Comparison of ENCODE assay signal across 20 cellular contexts in the genomic region with DNA sequence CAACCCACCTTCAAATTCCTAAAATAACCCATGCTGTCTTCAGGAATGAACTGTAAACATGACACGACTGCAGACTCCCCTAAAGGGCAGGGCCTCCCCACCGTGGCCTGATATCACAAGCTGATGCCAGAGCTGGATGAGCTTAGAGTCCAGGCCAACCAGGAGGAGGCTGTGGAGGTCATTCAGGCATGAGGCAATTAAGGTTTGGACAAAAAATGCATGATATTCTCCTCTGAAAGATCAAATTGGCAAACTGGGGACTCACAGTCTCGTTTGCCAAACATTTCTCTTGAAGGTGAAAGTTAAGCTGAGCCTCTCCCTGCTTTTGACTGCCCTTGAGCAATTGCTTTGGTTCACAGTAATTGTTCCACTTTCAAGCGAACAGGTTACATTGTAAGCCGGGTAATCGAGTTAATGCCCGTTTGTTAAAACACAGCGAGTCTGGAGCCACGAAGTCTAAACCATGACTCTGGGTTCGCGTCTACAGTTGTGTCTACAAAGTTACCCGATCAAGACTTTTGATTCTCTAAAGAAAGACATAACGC.
DNase-seq lines count a peak whose midpoint lies in the region; ATAC-seq, FAIRE-seq and TF ChIP-seq lines count a peak whose summit lies in the region.
"Had no signal": no experiment of that assay in that cellular context is flagged by ENCODE, and none has a peak within 500 bp of the region (broad histone marks: within the 10 kb centered on the region; RNA-seq: fewer than 3 reads in every experiment).

No MANE protein-coding gene starts in this region.

- no peak overlapping the region for H3K18ac ChIP-seq in trophoblast cell (ENCODE audit: low read length)

- no peak overlapping the region for H3K14ac ChIP-seq in trophoblast cell (ENCODE audit: low read length)

- H2BK120ac ChIP-seq in trophoblast cell (ENCODE audit: insufficient read depth, low read length, poor library complexity) = no peak overlapping the region

- intact Hi-C loops in upper lobe of right lung (cut with DNase I) = no loop called here

- no peak overlapping the region for H2BK5ac ChIP-seq in trophoblast cell (ENCODE audit: low read depth, low read length, poor library complexity)

- no peak for FAIRE-seq in GM12891 (lab: Jason Lieb, UNC)
- FAIRE-seq: A549, G401.6, GM12892, GM18507 had no signal

- H3K79me2 ChIP-seq in trophoblast cell (ENCODE audit: control insufficient read depth, insufficient read depth, low read length, poor library complexity) = no peaks in the 10 kb centered on the region

- peak overlapping the region; percentile 22 for H3K9ac ChIP-seq in trophoblast cell (ENCODE audit: low read length)
- H3K9ac ChIP-seq: BLaER1 had no signal

- WGBS in trophoblast cell (ENCODE audit: extremely low coverage, insufficient coverage, insufficient read length) = no CpG with 5 or more reads among the region's 13 CpGs

- peak; percentile 1 for DNase-seq in AG20443 (ENCODE audit: low spot score)
- peak; percentile 74 for DNase-seq in left lobe of liver (ENCODE audit: low spot score)
- DNase-seq in trophoblast cell = no peak
- no peak for DNase-seq in upper lobe of right lung
- no peak for DNase-seq in GM12891 (ENCODE audit: insufficient read length, low spot score)
- no peak for DNase-seq in 8988T
- no peak for DNase-seq in DMS 273 treated with DMSO at 0.1 percent for 48 hours (lab: John Stamatoyannopoulos, UW)
- DNase-seq: BE2C; C1 segment of cervical spinal cord; CD4-positive, alpha-beta memory T cell; CD4-positive, CD25-positive, alpha-beta regulatory T cell; CD8-positive, alpha-beta memory T cell; COR-L47; DMS79 treated with DMSO at 0.1 percent for 48 hours; GF-D8 had no signal

- no peak overlapping the region for H4K8ac ChIP-seq in trophoblast cell (ENCODE audit: low read depth, low read length)

- no peak overlapping the region for H3K23ac ChIP-seq in trophoblast cell (ENCODE audit: low read length)

- no peaks in the 10 kb centered on the region for H3K4me1 ChIP-seq in trophoblast cell (ENCODE audit: control insufficient read depth in 1 of 2, insufficient read depth in 2 of 2, low read length in 2 of 2)
- no peaks in the 10 kb centered on the region for H3K4me1 ChIP-seq in upper lobe of right lung
- H3K4me1 ChIP-seq: A549, BE2C had no signal

- H3K4me3 ChIP-seq in trophoblast cell (ENCODE audit: low read depth, low read length) (no peak overlapping the region), upper lobe of right lung (no peak overlapping the region)
- H3K4me3 ChIP-seq: A549, BLaER1 had no signal

- H3K9me3 ChIP-seq in trophoblast cell (ENCODE audit: insufficient read depth, low read depth, low read length) (peaks cover 8% of the 10 kb centered on the region), upper lobe of right lung (no peaks in the 10 kb centered on the region)
- H3K9me3 ChIP-seq: A549, BE2C, BLaER1 had no signal

- H2BK12ac ChIP-seq in trophoblast cell (ENCODE audit: low read length) = no peak overlapping the region

- H4K12ac ChIP-seq in trophoblast cell (ENCODE audit: low read depth, low read length) = no peak overlapping the region

- no peak overlapping the region for H3K4me2 ChIP-seq in trophoblast cell (ENCODE audit: low read length)
- H3K4me2 ChIP-seq: A549, BLaER1 had no signal

- H3K27ac ChIP-seq in trophoblast cell (ENCODE audit: low read depth, low read length) = no peak overlapping the region
- no peak overlapping the region for H3K27ac ChIP-seq in upper lobe of right lung
- H3K27ac ChIP-seq: A549, BLaER1 had no signal

- no peak overlapping the region for H2AFZ ChIP-seq in trophoblast cell (ENCODE audit: insufficient read depth, low read length, poor library complexity)

- no peak overlapping the region for H3K4ac ChIP-seq in trophoblast cell (ENCODE audit: low read depth, low read length)

- no peak for TF ChIP-seq CTCF in upper lobe of right lung (IDR thresholded peaks at IDR 0.05)

- ATAC-seq in left lobe of liver (peak; percentile 91), upper lobe of right lung (peak; percentile 13)
- ATAC-seq: A549 had no signal

- H3K27me3 ChIP-seq in trophoblast cell (ENCODE audit: insufficient read depth, low read length) (no peaks in the 10 kb centered on the region), upper lobe of right lung (peaks cover 3% of the 10 kb centered on the region)
- H3K27me3 ChIP-seq: BE2C, BLaER1 had no signal

- H2AK5ac ChIP-seq in trophoblast cell (ENCODE audit: low read length) = no peak overlapping the region

- H4K91ac ChIP-seq in trophoblast cell (ENCODE audit: low read depth, low read length) = no peak overlapping the region

- H3K36me3 ChIP-seq in trophoblast cell (ENCODE audit: control insufficient read depth in 1 of 2, insufficient read depth in 2 of 2, low read length in 2 of 2) = no peaks in the 10 kb centered on the region
- no peaks in the 10 kb centered on the region for H3K36me3 ChIP-seq in upper lobe of right lung
- H3K36me3 ChIP-seq: BE2C, BLaER1 had no signal

- no peak for TF ChIP-seq POLR2A in GM12891 (IDR thresholded peaks at IDR 0.05; ENCODE audit: low read depth, low read length)

- H3K79me1 ChIP-seq in trophoblast cell (ENCODE audit: low read length) = no peaks in the 10 kb centered on the region

TF ChIP-seq in GM12891, 5 proteins besides CTCF, POLR2A, EP300 and RAD21:
- TF ChIP-seq POLR2AphosphoS5 (IDR thresholded peaks at IDR 0.05; ENCODE audit: low read depth, low read length) = no peak
TF ChIP-seq in GM12891: peak in this region for 0.

Comparison
In these comparisons a context has a peak if more than half of its experiments do, and no peak if none do; other contexts are left out.
1. DNase-seq: peak in AG20443 (single experiment) and left lobe of liver (single experiment); none in trophoblast cell (0 of 2), upper lobe of right lung (single experiment), GM12891 (single experiment), 8988T (single experiment) and DMS 273 treated with DMSO at 0.1 percent for 48 hours (single experiment).